ENCODE assay signal across 9 cellular contexts in genomic region chr19:38848299-38849146, GRCh38. TPM values are rescaled to one million over a fixed set of nuclear protein-coding genes. Genes with fewer than 3 reads are reported as not detected.
A peak's percentile ranks its signal among the peaks of the same experiment; 100 is the strongest.
DNase-seq lines count a peak whose midpoint lies in the region; ATAC-seq and TF ChIP-seq lines count a peak whose summit lies in the region.
"Had no signal": no experiment of that assay in that cellular context is flagged by ENCODE, and none has a peak within 500 bp of the region (broad histone marks: within the 10 kb centered on the region; RNA-seq: fewer than 3 reads in every experiment).

No MANE protein-coding gene starts in this region.

- peaks cover 38% of the 10 kb centered on the region for H3K36me3 ChIP-seq in GM23248 (ENCODE audit: low read depth)
- peaks cover 59% of the 10 kb centered on the region for H3K36me3 ChIP-seq in WERI-Rb-1
- H3K36me3 ChIP-seq in left ventricle myocardium inferior, result peaks cover 49% of the 10 kb centered on the region
- H3K36me3 ChIP-seq in skeletal muscle satellite cell (ENCODE audit: insufficient read depth, low read length), result peaks cover 52% of the 10 kb centered on the region

- H3K4me2 ChIP-seq in GM23248 (ENCODE audit: unreplicated experiment) (peak overlapping the region; percentile 93), skeletal muscle satellite cell (ENCODE audit: low read length) (peak overlapping the region; percentile 98)

- 9 to 10% methylated on average over 22 of the region's 22 CpGs for WGBS in GM23248 (ENCODE audit: low coverage in 1 of 2, low lambda C conversion rate in 2 of 2, missing lambda C conversion rate in 2 of 2), 2 experiments

- no peak overlapping the region for H2AFZ ChIP-seq in GM23248

- H3K79me2 ChIP-seq in GM23248 (ENCODE audit: insufficient read depth), result peaks cover 56% of the 10 kb centered on the region

- H3K9ac ChIP-seq in GM23248 (peak overlapping the region; percentile 96), skeletal muscle satellite cell (ENCODE audit: low read depth, low read length) (peak overlapping the region; percentile 99)

- peak overlapping the region; percentile 86 for H3K4me3 ChIP-seq in GM23248
- H3K4me3 ChIP-seq in WERI-Rb-1 (ENCODE audit: low read depth, low read length), result peak overlapping the region; percentile 64
- H3K4me3 ChIP-seq in left ventricle myocardium inferior, result peak overlapping the region; percentile 99
- H3K4me3 ChIP-seq in skeletal muscle satellite cell (ENCODE audit: low read length), result peak overlapping the region; percentile 85

- intact Hi-C loops in left ventricle myocardium inferior (cut with micrococcal nuclease), result no loop called here

- peaks cover 13% of the 10 kb centered on the region; the same call in 1 of the 2 replicates for H3K4me1 ChIP-seq in GM23248 (ENCODE audit: insufficient read depth)
- peaks cover 81% of the 10 kb centered on the region for H3K4me1 ChIP-seq in left ventricle myocardium inferior
- H3K4me1 ChIP-seq in skeletal muscle satellite cell (ENCODE audit: control insufficient read depth, insufficient read depth, low read length), result peaks cover 35% of the 10 kb centered on the region

- no peak for ATAC-seq in GM21529 (IDR thresholded peaks at IDR 0.05; ENCODE audit: unreplicated experiment)
- ATAC-seq in HG02870 (IDR thresholded peaks at IDR 0.05; ENCODE audit: unreplicated experiment), result no peak

- in situ Hi-C loops in GM23248 (cut with MboI), result no loop called here

- H3K27ac ChIP-seq in GM23248, result peak overlapping the region; percentile 97
- H3K27ac ChIP-seq in WERI-Rb-1, result peak overlapping the region; percentile 99
- peak overlapping the region; percentile 100 for H3K27ac ChIP-seq in left ventricle myocardium inferior (replicated peaks)

- H3F3A ChIP-seq in GM23248 (ENCODE audit: insufficient read depth), result peaks cover 24% of the 10 kb centered on the region

- DNase-seq in GM23248 (peak; percentile 35), WERI-Rb-1 (no peak), left ventricle myocardium inferior (no peak), AG08396 (ENCODE audit: low spot score) (no peak), NOMO-1 treated with DMSO at 0.1 percent for 48 hours (lab: John Stamatoyannopoulos, UW; ENCODE audit: unreplicated experiment) (no peak)

- H3K9me3 ChIP-seq in GM23248 (ENCODE audit: low read depth) (no peaks in the 10 kb centered on the region), WERI-Rb-1 (ENCODE audit: severe bottlenecking) (no peaks in the 10 kb centered on the region), left ventricle myocardium inferior (replicated peaks) (no peaks in the 10 kb centered on the region), skeletal muscle satellite cell (replicated peaks; ENCODE audit: low read length) (no peaks in the 10 kb centered on the region)

- H4K20me1 ChIP-seq in GM23248 (ENCODE audit: insufficient read depth), result peaks cover 7% of the 10 kb centered on the region; the same call in 1 of the 2 replicates

- H3K9me2 ChIP-seq in GM23248 (ENCODE audit: insufficient read depth), result no peaks in the 10 kb centered on the region

- no peaks in the 10 kb centered on the region for H3K27me3 ChIP-seq in GM23248 (replicated peaks; ENCODE audit: insufficient read depth)
- H3K27me3 ChIP-seq in WERI-Rb-1 (ENCODE audit: insufficient read depth, low read depth, severe bottlenecking), result no peaks in the 10 kb centered on the region
- H3K27me3 ChIP-seq in left ventricle myocardium inferior (ENCODE audit: low read depth), result no peaks in the 10 kb centered on the region
- H3K27me3 ChIP-seq in skeletal muscle satellite cell (ENCODE audit: control insufficient read depth, insufficient read depth, low read length), result no peaks in the 10 kb centered on the region

- TF ChIP-seq CTCF in WERI-Rb-1 (IDR thresholded peaks at IDR 0.05; ENCODE audit: low read depth, low read length), result no peak
- TF ChIP-seq CTCF in left ventricle myocardium inferior (IDR thresholded peaks at IDR 0.05; ENCODE audit: borderline replicate concordance), result no peak

RNA-seq across cellular contexts. Expression of gene HNRNPL, which starts 1.3 kb away (rescaled TPM):
- 208 and 245 TPM in 2 replicates for total RNA-seq in GM23248 (2014; rRNA removed; shearing (Covaris generic))
- polyA plus RNA-seq in GM23248 (2016; fragmentation: Nextera tagmentation; extraction: Ambion mirVana), result 123 and 126 TPM in 2 replicates
- total RNA-seq in left ventricle myocardium inferior, result 140 TPM
- total RNA-seq in skeletal muscle satellite cell (2012; rRNA removed), result 209 and 261 TPM in 2 replicates

RNA-seq across cellular contexts. Expression of gene ECH1, which starts 16.9 kb away (rescaled TPM):
- total RNA-seq in GM23248 (2014; rRNA removed; shearing (Covaris generic)), result 29.7 and 31.6 TPM in 2 replicates
- 106 and 107 TPM in 2 replicates for polyA plus RNA-seq in GM23248 (2016; fragmentation: Nextera tagmentation; extraction: Ambion mirVana)
- total RNA-seq in left ventricle myocardium inferior, result 947 TPM
- total RNA-seq in skeletal muscle satellite cell (2012; rRNA removed), result 14.4 and 23.2 TPM in 2 replicates

RNA-seq across cellular contexts. Expression of gene RINL, which starts 29.6 kb away (rescaled TPM):
- 1.0 and 5.8 TPM in 2 replicates for total RNA-seq in GM23248 (2014; rRNA removed; shearing (Covaris generic))
- polyA plus RNA-seq in GM23248 (2016; fragmentation: Nextera tagmentation; extraction: Ambion mirVana), result 2.0 and 2.6 TPM in 2 replicates
- 3.7 TPM for total RNA-seq in left ventricle myocardium inferior
- total RNA-seq in skeletal muscle satellite cell (2012; rRNA removed), result 3.1 and 4.6 TPM in 2 replicates

RNA-seq across cellular contexts. Expression of gene LGALS4, which starts 35.8 kb away (rescaled TPM):
- not detected in 2 replicates for total RNA-seq in GM23248 (2014; rRNA removed; shearing (Covaris generic))
- polyA plus RNA-seq in GM23248 (2016; fragmentation: Nextera tagmentation; extraction: Ambion mirVana), result 0.19 TPM in 1 of 2 replicates, not detected in the other
- total RNA-seq in left ventricle myocardium inferior, result 0.82 TPM
- 0.25 TPM in 1 of 2 replicates, not detected in the other for total RNA-seq in skeletal muscle satellite cell (2012; rRNA removed)
- total RNA-seq: SK-MEL-5 had no signal

RNA-seq across cellular contexts. Expression of gene SIRT2, which starts 50.9 kb away (rescaled TPM):
- total RNA-seq in GM23248 (2014; rRNA removed; shearing (Covaris generic)), result 57.9 and 64.4 TPM in 2 replicates
- 41.3 and 44.7 TPM in 2 replicates for polyA plus RNA-seq in GM23248 (2016; fragmentation: Nextera tagmentation; extraction: Ambion mirVana)
- 99.0 TPM for total RNA-seq in left ventricle myocardium inferior
- total RNA-seq in skeletal muscle satellite cell (2012; rRNA removed), result 46.1 and 58.5 TPM in 2 replicates

Comparison
In these comparisons a context has a peak if more than half of its experiments do, and no peak if none do; other contexts are left out.
1. RNA of gene ECH1, which starts 16.9 kb away (total RNA-seq): 947 TPM in left ventricle myocardium inferior (single experiment); 29.7 to 31.6 TPM in GM23248; every median in the first group is over 10 times any median in the second.
2. Peak in every context shown above with its lines, with median percentiles within 50 percentile points of each other: H3K27ac ChIP-seq and H3K4me3 ChIP-seq.